In the genomic region with DNA sequence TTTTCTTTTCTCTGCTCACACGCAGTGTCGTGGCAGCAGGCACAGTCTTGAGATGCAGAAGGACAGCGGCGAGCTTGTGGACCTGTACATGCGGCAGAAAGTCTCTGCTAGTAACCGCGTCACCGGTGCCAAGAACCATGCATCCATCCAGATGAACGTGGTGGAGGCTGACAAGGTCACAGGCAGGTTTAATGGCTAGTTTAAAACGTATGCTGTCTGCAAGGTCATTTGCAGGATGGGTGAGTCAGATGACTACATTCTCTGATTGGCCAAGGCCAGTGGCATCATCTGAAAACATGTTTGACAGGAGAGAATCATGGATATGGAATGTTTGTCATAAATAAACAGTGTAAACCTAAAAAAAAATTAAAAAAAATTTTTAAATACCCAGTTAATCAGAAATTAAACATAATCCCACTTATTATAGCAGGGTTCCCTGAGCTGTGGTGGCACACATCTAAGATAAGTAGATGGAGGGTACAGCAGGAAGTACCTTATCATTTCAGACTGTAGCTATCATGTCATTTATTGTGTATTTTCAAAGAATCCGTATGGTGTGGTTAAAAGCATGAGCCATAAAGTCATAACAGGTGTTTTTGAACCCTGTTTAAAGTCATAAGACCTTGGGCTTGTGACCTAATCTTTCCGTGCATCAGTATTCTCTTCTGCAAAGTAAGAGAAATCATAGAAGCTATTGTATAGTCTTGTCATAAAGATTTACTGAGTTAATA, we compare ENCODE assay signal across 16 cellular contexts. TPM values are rescaled to one million over a fixed set of nuclear protein-coding genes. Genes with fewer than 3 reads are reported as not detected.
DNase-seq lines count a peak whose midpoint lies in the region; ATAC-seq and TF ChIP-seq lines count a peak whose summit lies in the region.
"Had no signal": no experiment of that assay in that cellular context is flagged by ENCODE, and none has a peak within 500 bp of the region (broad histone marks: within the 10 kb centered on the region; RNA-seq: fewer than 3 reads in every experiment).

No MANE protein-coding gene starts in this region.

- H3K27me3 ChIP-seq in heart left ventricle (no peaks in the 10 kb centered on the region), BE2C (no peaks in the 10 kb centered on the region), suprapubic skin (no peaks in the 10 kb centered on the region)
- H3K27me3 ChIP-seq: body of pancreas, SJSA1 had no signal

- 75 to 85% (median 82%) methylated on average over 12 of the region's 12 CpGs for WGBS in heart left ventricle, 4 donors
- WGBS in suprapubic skin, result 76% methylated on average over 12 of the region's 12 CpGs

- ATAC-seq in heart left ventricle, result peak in 3 of 4 donors; percentile 22 to 43 (median 36)
- ATAC-seq in activated CD8-positive, alpha-beta T cell treated with anti-CD3 and anti-CD28 coated beads for 36 hours, result peak; percentile 71
- ATAC-seq: body of pancreas had no signal

- peak overlapping the region in 1 of 12 donors; percentile 26 for H3K27ac ChIP-seq in heart left ventricle
- no peak overlapping the region for H3K27ac ChIP-seq in suprapubic skin
- H3K27ac ChIP-seq: body of pancreas, SJSA1 had no signal

- H3K9me3 ChIP-seq in heart left ventricle (no peaks in the 10 kb centered on the region), BE2C (no peaks in the 10 kb centered on the region), suprapubic skin (no peaks in the 10 kb centered on the region)
- H3K9me3 ChIP-seq: body of pancreas, SJSA1 had no signal

- peaks cover 34% of the 10 kb centered on the region for H3K4me1 Mint-ChIP-seq in activated CD8-positive, alpha-beta T cell treated with anti-CD3 and anti-CD28 coated beads for 36 hours (ENCODE audit: low read depth)

- H3K4me3 Mint-ChIP-seq in activated CD8-positive, alpha-beta T cell treated with anti-CD3 and anti-CD28 coated beads for 36 hours, result no peak overlapping the region
- H3K4me3 Mint-ChIP-seq: activated B cell treated with CpG ODN at 0.5 μM for 24 hours; activated T-helper 1 cell treated with anti-CD3 and anti-CD28 coated beads, Interleukin-12 subunit alpha, Interleukin-12 subunit beta, Interleukin-2, Interleukin-4 antibody, amounts not matched to agents 30 ng/mL and 10 ng/mL and 1 ng/mL, durations not matched to agents 14 hours and 24 hours and 36 hours; endodermal cell had no signal

- H3K9me3 Mint-ChIP-seq in activated CD8-positive, alpha-beta T cell treated with anti-CD3 and anti-CD28 coated beads for 36 hours, result no peaks in the 10 kb centered on the region
- H3K9me3 Mint-ChIP-seq: activated B cell treated with CpG ODN at 0.5 μM for 24 hours; activated T-helper 1 cell treated with anti-CD3 and anti-CD28 coated beads, Interleukin-12 subunit alpha, Interleukin-12 subunit beta, Interleukin-2, Interleukin-4 antibody, amounts not matched to agents 30 ng/mL and 10 ng/mL and 1 ng/mL, durations not matched to agents 14 hours and 24 hours and 36 hours; endodermal cell had no signal

- peaks cover 0 to 15% (median 5%) of the 10 kb centered on the region in 12 donors for H3K4me1 ChIP-seq in heart left ventricle
- H3K4me1 ChIP-seq in BE2C, result peaks cover 9% of the 10 kb centered on the region; the same call in 1 of the 2 replicates
- H3K4me1 ChIP-seq in suprapubic skin, result peaks cover 10% of the 10 kb centered on the region
- H3K4me1 ChIP-seq: body of pancreas had no signal

- DNase-seq in heart left ventricle, result no peak
- no peak for DNase-seq in cardiac septum (ENCODE audit: low spot score)
- no peak for DNase-seq in activated CD8-positive, alpha-beta T cell treated with anti-CD3 and anti-CD28 coated beads for 36 hours
- DNase-seq in fibroblast of villous mesenchyme (ENCODE audit: low read depth), result peak; percentile 19
- DNase-seq in BE2C, result no peak
- DNase-seq in SIG-M5 treated with dmso at 0.1 percent for 504 hours (lab: John Stamatoyannopoulos, UW; ENCODE audit: unreplicated experiment), result no peak
- DNase-seq in activated CD4-positive, alpha-beta T cell treated with anti-CD3 and anti-CD28 coated beads, Interleukin-2, amount 50 U/mL, for 1 hour, result no peak
- no peak for DNase-seq in suprapubic skin (ENCODE audit: low spot score in 2 of 2)
- DNase-seq: activated B cell treated with CpG ODN at 0.5 μM for 24 hours, body of pancreas, endodermal cell, NCI-H146, NCI-H82, posterior cingulate gyrus had no signal

- no peaks in the 10 kb centered on the region for H3K36me3 ChIP-seq in heart left ventricle
- H3K36me3 ChIP-seq in BE2C, result no peaks in the 10 kb centered on the region
- H3K36me3 ChIP-seq in suprapubic skin, result no peaks in the 10 kb centered on the region
- H3K36me3 ChIP-seq: SJSA1 had no signal

- H3K4me3 ChIP-seq in heart left ventricle, result no peak overlapping the region
- H3K4me3 ChIP-seq in fibroblast of villous mesenchyme (ENCODE audit: low read depth, low read length), result no peak overlapping the region
- H3K4me3 ChIP-seq in BE2C (ENCODE audit: low read depth, low read length), result no peak overlapping the region
- H3K4me3 ChIP-seq in suprapubic skin, result no peak overlapping the region
- H3K4me3 ChIP-seq: body of pancreas, SJSA1 had no signal

- no peak for TF ChIP-seq EP300 in suprapubic skin (IDR thresholded peaks at IDR 0.05)

- H3K36me3 Mint-ChIP-seq in activated CD8-positive, alpha-beta T cell treated with anti-CD3 and anti-CD28 coated beads for 36 hours (ENCODE audit: low read depth), result no peaks in the 10 kb centered on the region

- peaks cover 3% of the 10 kb centered on the region for H3K27me3 Mint-ChIP-seq in activated CD8-positive, alpha-beta T cell treated with anti-CD3 and anti-CD28 coated beads for 36 hours
- H3K27me3 Mint-ChIP-seq: activated B cell treated with CpG ODN at 0.5 μM for 24 hours had no signal

- no peak overlapping the region for H3K27ac Mint-ChIP-seq in activated CD8-positive, alpha-beta T cell treated with anti-CD3 and anti-CD28 coated beads for 36 hours
- H3K27ac Mint-ChIP-seq: activated T-helper 1 cell treated with anti-CD3 and anti-CD28 coated beads, Interleukin-12 subunit alpha, Interleukin-12 subunit beta, Interleukin-2, Interleukin-4 antibody, amounts not matched to agents 30 ng/mL and 10 ng/mL and 1 ng/mL, durations not matched to agents 14 hours and 24 hours and 36 hours; endodermal cell had no signal

- CTCF ChIA-PET in activated CD8-positive, alpha-beta T cell treated with anti-CD3 and anti-CD28 coated beads for 36 hours (lab: Charles Lee), result no interaction called here

- POLR2A ChIA-PET in activated CD8-positive, alpha-beta T cell treated with anti-CD3 and anti-CD28 coated beads for 36 hours (lab: Charles Lee), result no interaction called here

- intact Hi-C loops in heart left ventricle (cut with DNase I) (loop anchor here in 2 of 10 donors (5.0 to 10.0 kb wide), 2 partner anchors 74 to 136 kb away; no protein-coding TSS in a partner anchor), cardiac septum (cut with DNase I) (loop anchor here (10.0 kb wide), 1 partner anchor 64 kb away; no protein-coding TSS in a partner anchor)
- intact Hi-C loops in activated CD8-positive, alpha-beta T cell treated with anti-CD3 and anti-CD28 coated beads for 36 hours (cut with micrococcal nuclease), result no loop called here

- no peak for TF ChIP-seq CTCF in heart left ventricle (IDR thresholded peaks at IDR 0.05)
- no peak for TF ChIP-seq CTCF in activated CD8-positive, alpha-beta T cell treated with anti-CD3 and anti-CD28 coated beads for 36 hours (IDR thresholded peaks at IDR 0.05)
- no peak for TF ChIP-seq CTCF in fibroblast of villous mesenchyme (IDR thresholded peaks at IDR 0.05; ENCODE audit: insufficient read depth, low read depth, low read length)
- no peak for TF ChIP-seq CTCF in BE2C (IDR thresholded peaks at IDR 0.05; ENCODE audit: low read depth, low read length)
- TF ChIP-seq CTCF in suprapubic skin (IDR thresholded peaks at IDR 0.05), result no peak

- TF ChIP-seq POLR2A in heart left ventricle (IDR thresholded peaks at IDR 0.05) (no peak), suprapubic skin (IDR thresholded peaks at IDR 0.05) (no peak)

RNA-seq across cellular contexts. Expression of a gene that starts 7.5 kb away (rescaled TPM):
- total RNA-seq in heart left ventricle (10 to 100 TPM; 16.2 to 65.7 (median 30.6) TPM), cardiac septum (37.6 TPM), fibroblast of villous mesenchyme (92.1 and 173 TPM in 2 replicates), suprapubic skin (10 to 100 TPM; 29.7 to 79.1 (median 34.2) TPM)
- 10 to 100 TPM in 1 of 2 donors, 1 to 10 TPM in 1; 5.4 to 12.1 TPM for polyA plus RNA-seq in heart left ventricle
- total RNA-seq in activated CD8-positive, alpha-beta T cell treated with anti-CD3 and anti-CD28 coated beads for 36 hours, result 10 to 100 TPM; 10.3 to 12.4 TPM
- polyA plus RNA-seq in BE2C (2012; ENCODE audit: insufficient read depth, insufficient read length, low read depth), result 2.8 TPM
